In genomic region chr15:47517737-47518136, GRCh38 we compare ENCODE assay signal across 20 cellular contexts.
DNase-seq lines count a peak whose midpoint lies in the region; ATAC-seq and TF ChIP-seq lines count a peak whose summit lies in the region.
"Had no signal": no experiment of that assay in that cellular context is flagged by ENCODE, and none has a peak within 500 bp of the region (broad histone marks: within the 10 kb centered on the region; RNA-seq: fewer than 3 reads in every experiment).

No MANE protein-coding gene starts in this region.

- no peak for TF ChIP-seq CTCF in SK-N-SH (IDR thresholded peaks at IDR 0.05)
- TF ChIP-seq CTCF in astrocyte of the cerebellum (IDR thresholded peaks at IDR 0.05; ENCODE audit: low read depth, low read length, missing control alignments): no peak
- no peak for TF ChIP-seq CTCF in fibroblast of villous mesenchyme (IDR thresholded peaks at IDR 0.05; ENCODE audit: insufficient read depth, low read depth, low read length)
- TF ChIP-seq CTCF in smooth muscle cell (IDR thresholded peaks at IDR 0.05; ENCODE audit: borderline replicate concordance, insufficient read depth, poor library complexity, severe bottlenecking): no peak

- H3K9ac ChIP-seq in SK-N-SH: no peak overlapping the region
- no peak overlapping the region for H3K9ac ChIP-seq in smooth muscle cell (ENCODE audit: low read depth)
- H3K9ac ChIP-seq: BLaER1 had no signal

- POLR2A ChIA-PET in SK-N-SH (lab: Yijun Ruan, JAX): no interaction called here

- H3K4me3 ChIP-seq in SK-N-SH (ENCODE audit: low read depth in 2 of 2, low read length in 1 of 2) (no peak overlapping the region), astrocyte of the cerebellum (ENCODE audit: low read depth, low read length) (no peak overlapping the region), fibroblast of villous mesenchyme (ENCODE audit: low read depth, low read length) (no peak overlapping the region), smooth muscle cell (no peak overlapping the region)
- H3K4me3 ChIP-seq: BLaER1, breast epithelium, lung had no signal

- in situ Hi-C loops in astrocyte of the cerebellum (cut with HindIII; ENCODE audit: low sequenced_read_pairs): no loop called here

- no peaks in the 10 kb centered on the region for H3K27me3 ChIP-seq in SK-N-SH (ENCODE audit: insufficient read depth)
- H3K27me3 ChIP-seq in smooth muscle cell (ENCODE audit: low read depth): no peaks in the 10 kb centered on the region
- H3K27me3 ChIP-seq: BLaER1, breast epithelium had no signal

- no peaks in the 10 kb centered on the region for H3K36me3 ChIP-seq in SK-N-SH (replicated peaks in 1 of 2; ENCODE audit: control insufficient read depth in 1 of 2, insufficient read depth in 2 of 2, low read length in 1 of 2)
- H3K36me3 ChIP-seq in smooth muscle cell (ENCODE audit: low read depth): no peaks in the 10 kb centered on the region
- H3K36me3 ChIP-seq: BLaER1, breast epithelium had no signal

- no peak for TF ChIP-seq EP300 in SK-N-SH (IDR thresholded peaks at IDR 0.05; ENCODE audit: borderline replicate concordance in 1 of 2, low read depth in 1 of 2, low read length in 1 of 2)

- no peak for ATAC-seq in SK-N-SH treated with all-trans-retinoic acid at 6 μM for 48 hours
- ATAC-seq: stimulated activated naive CD8-positive, alpha-beta T cell treated with anti-CD3 and anti-CD28 coated beads, Interleukin-15, amount 100 ng/mL, for 72 hours had no signal

- WGBS in SK-N-SH (ENCODE audit: low lambda C conversion rate): 29% methylated on average over 1 of the region's 1 CpG
- 10% methylated on average over 1 of the region's 1 CpG for WGBS in smooth muscle cell (ENCODE audit: low lambda C conversion rate)

- H3K27ac ChIP-seq in SK-N-SH (ENCODE audit: low read depth in 2 of 2, low read length in 1 of 2) (no peak overlapping the region), smooth muscle cell (ENCODE audit: low read depth) (peak overlapping the region; percentile 19)
- H3K27ac ChIP-seq: BLaER1, breast epithelium had no signal

- H3K4me2 ChIP-seq in SK-N-SH (no peak overlapping the region), smooth muscle cell (peak overlapping the region; percentile 25)
- H3K4me2 ChIP-seq: BLaER1 had no signal

- CTCF ChIA-PET in SK-N-SH (lab: Yijun Ruan, JAX): interaction anchor here (1.2 to 1.6 kb wide), 2 partner anchors 194 to 470 kb away, joined by 3 to 5 read pairs; no protein-coding TSS in a partner anchor

- H3K79me2 ChIP-seq in SK-N-SH (ENCODE audit: insufficient read depth) (no peaks in the 10 kb centered on the region), smooth muscle cell (ENCODE audit: low read depth) (no peaks in the 10 kb centered on the region)

- peaks cover 0 to 4% of the 10 kb centered on the region in 2 experiments; a peak in 1 of 4 replicates for H3K4me1 ChIP-seq in SK-N-SH (ENCODE audit: control insufficient read depth in 1 of 2, insufficient read depth in 2 of 2, low read depth in 1 of 2, low read length in 1 of 2)
- peaks cover 10% of the 10 kb centered on the region for H3K4me1 ChIP-seq in smooth muscle cell (ENCODE audit: low read depth)
- H3K4me1 ChIP-seq: breast epithelium had no signal

- H2AFZ ChIP-seq in SK-N-SH (ENCODE audit: low read depth) (no peak overlapping the region), smooth muscle cell (ENCODE audit: low read depth) (no peak overlapping the region)

- TF ChIP-seq RAD21 in SK-N-SH (IDR thresholded peaks at IDR 0.05; ENCODE audit: low read length): no peak

- no peaks in the 10 kb centered on the region for H3F3A ChIP-seq in SK-N-SH (replicated peaks; ENCODE audit: insufficient read depth)
- peaks cover 3% of the 10 kb centered on the region for H3F3A ChIP-seq in smooth muscle cell (ENCODE audit: low read depth)

- H3K9me2 ChIP-seq in SK-N-SH: no peaks in the 10 kb centered on the region

- no peaks in the 10 kb centered on the region for H3K9me3 ChIP-seq in SK-N-SH
- no peaks in the 10 kb centered on the region for H3K9me3 ChIP-seq in smooth muscle cell (replicated peaks; ENCODE audit: low read depth)
- H3K9me3 ChIP-seq: BLaER1, breast epithelium had no signal

- DNase-seq in SK-N-SH (no peak), astrocyte of the cerebellum (ENCODE audit: low read depth) (peak; percentile 50), fibroblast of villous mesenchyme (ENCODE audit: low read depth) (peak; percentile 63), smooth muscle cell (lab: John Stamatoyannopoulos, UW; ENCODE audit: unreplicated experiment) (no peak), UCSD-AML1 (lab: John Stamatoyannopoulos, UW; ENCODE audit: unreplicated experiment) (no peak), NCI-H510A (lab: John Stamatoyannopoulos, UW) (no peak), NCI-H146 treated with DMSO at 0.1 percent for 48 hours (lab: John Stamatoyannopoulos, UW; ENCODE audit: unreplicated experiment) (no peak)
- DNase-seq: DMS 273 treated with DMSO at 0.1 percent for 48 hours; GOT3; head of caudate nucleus; Kasumi-1; NCI-H526 treated with DMSO at 0.1 percent for 48 hours; small intestine; stimulated activated CD4-positive, alpha-beta T cell treated with anti-CD3 and anti-CD28 coated beads, Interleukin-4, amount 100 ng/mL, for 1 hour; stimulated activated naive CD8-positive, alpha-beta T cell treated with anti-CD3 and anti-CD28 coated beads, Interleukin-15, amount 100 ng/mL, for 72 hours; T1000 had no signal

- H4K20me1 ChIP-seq in SK-N-SH (ENCODE audit: insufficient read depth): no peaks in the 10 kb centered on the region
- H4K20me1 ChIP-seq in smooth muscle cell (ENCODE audit: low read depth): no peaks in the 10 kb centered on the region
- H4K20me1 ChIP-seq: BLaER1 had no signal

TF ChIP-seq in SK-N-SH treated with all-trans-retinoic acid at 6 μM for 48 hours, 23 proteins besides CTCF, POLR2A, EP300 and RAD21:
- TF ChIP-seq ISL1 (CRISPR knock-in tag; IDR thresholded peaks at IDR 0.05): peak; percentile 16; the same call in 1 of the 2 replicates
- TF ChIP-seq, protein P1, sequence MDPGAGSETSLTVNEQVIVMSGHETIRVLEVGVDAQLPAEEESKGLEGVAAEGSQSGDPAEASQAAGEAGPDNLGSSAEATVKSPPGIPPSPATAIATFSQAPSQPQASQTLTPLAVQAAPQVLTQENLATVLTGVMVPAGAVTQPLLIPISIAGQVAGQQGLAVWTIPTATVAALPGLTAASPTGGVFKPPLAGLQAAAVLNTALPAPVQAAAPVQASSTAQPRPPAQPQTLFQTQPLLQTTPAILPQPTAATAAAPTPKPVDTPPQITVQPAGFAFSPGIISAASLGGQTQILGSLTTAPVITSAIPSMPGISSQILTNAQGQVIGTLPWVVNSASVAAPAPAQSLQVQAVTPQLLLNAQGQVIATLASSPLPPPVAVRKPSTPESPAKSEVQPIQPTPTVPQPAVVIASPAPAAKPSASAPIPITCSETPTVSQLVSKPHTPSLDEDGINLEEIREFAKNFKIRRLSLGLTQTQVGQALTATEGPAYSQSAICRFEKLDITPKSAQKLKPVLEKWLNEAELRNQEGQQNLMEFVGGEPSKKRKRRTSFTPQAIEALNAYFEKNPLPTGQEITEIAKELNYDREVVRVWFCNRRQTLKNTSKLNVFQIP (CRISPR knock-in tag; IDR thresholded peaks at IDR 0.05; ENCODE audit: borderline replicate concordance, low read depth): no peak

TF ChIP-seq in SK-N-SH, 30 proteins besides CTCF, POLR2A, EP300 and RAD21:
- TF ChIP-seq POLR2AphosphoS5 (IDR thresholded peaks at IDR 0.05; ENCODE audit: low read depth, low read length): no peak
- TF ChIP-seq FOXM1 (IDR thresholded peaks at IDR 0.05; ENCODE audit: low read depth): no peak

Comparison
In these comparisons a context has a peak if more than half of its experiments do, and no peak if none do; other contexts are left out.
1. DNase-seq: peak in astrocyte of the cerebellum (single experiment) and fibroblast of villous mesenchyme (single experiment); none in SK-N-SH (single experiment), smooth muscle cell (single experiment), UCSD-AML1 (single experiment), NCI-H510A (single experiment) and NCI-H146 treated with DMSO at 0.1 percent for 48 hours (single experiment).